ENCODE assay signal across 14 cellular contexts in the genomic region with DNA sequence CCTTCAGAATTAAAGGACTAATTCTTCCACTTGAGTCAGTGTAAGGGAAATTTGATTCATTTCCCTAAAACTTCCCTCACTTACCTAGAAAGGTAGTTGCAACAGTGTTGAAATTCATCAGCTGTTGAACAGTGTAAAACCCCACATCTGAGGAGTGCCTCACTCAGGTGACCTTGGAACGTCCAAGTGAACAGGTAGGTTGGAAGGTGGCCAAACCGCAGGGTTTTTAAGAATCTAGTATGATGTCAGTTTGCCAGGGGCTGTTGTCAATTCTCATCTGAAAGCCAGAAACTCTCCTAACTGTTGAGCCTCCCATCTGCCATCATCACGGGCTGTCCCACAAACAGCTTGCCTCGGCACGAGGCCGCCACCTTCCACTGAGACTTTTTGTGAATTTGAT.
DNase-seq lines count a peak whose midpoint lies in the region; TF ChIP-seq lines count a peak whose summit lies in the region.
"Had no signal": no experiment of that assay in that cellular context is flagged by ENCODE, and none has a peak within 500 bp of the region (broad histone marks: within the 10 kb centered on the region; RNA-seq: fewer than 3 reads in every experiment).

No MANE protein-coding gene starts in this region.

- no peaks in the 10 kb centered on the region for H3K27me3 ChIP-seq in suprapubic skin
- no peaks in the 10 kb centered on the region for H3K27me3 ChIP-seq in right atrium auricular region
- H3K27me3 ChIP-seq: BLaER1, cardiac muscle cell had no signal

- H3K36me3 ChIP-seq in suprapubic skin (no peaks in the 10 kb centered on the region), right atrium auricular region (no peaks in the 10 kb centered on the region)
- H3K36me3 ChIP-seq: BLaER1, cardiac muscle cell had no signal

- H3K9me3 ChIP-seq in suprapubic skin: no peaks in the 10 kb centered on the region
- H3K9me3 ChIP-seq in right atrium auricular region: no peaks in the 10 kb centered on the region
- H3K9me3 ChIP-seq: BLaER1 had no signal

- TF ChIP-seq POLR2A in suprapubic skin (IDR thresholded peaks at IDR 0.05): no peak

- peak; percentile 82 for DNase-seq in NCI-H2171 (lab: John Stamatoyannopoulos, UW)
- DNase-seq in cerebellar cortex (ENCODE audit: low spot score): peak; percentile 16
- peak in 1 of 2 donors; percentile 87 for DNase-seq in suprapubic skin (ENCODE audit: low spot score in 2 of 2)
- DNase-seq in NCI-H82 (lab: John Stamatoyannopoulos, UW): no peak
- DNase-seq in activated naive CD4-positive, alpha-beta T cell treated with anti-CD3 and anti-CD28 coated beads, Interleukin-2, amount 50 U/mL, for 16 hours: no peak
- DNase-seq in right atrium auricular region (ENCODE audit: low spot score): no peak
- DNase-seq: activated CD4-positive, alpha-beta T cell treated with anti-CD3 and anti-CD28 coated beads, Interleukin-2, amount 10 ng/mL, durations not matched to agents 24 days and 14 days; activated T-cell treated with anti-CD3 and anti-CD28 coated beads for 4 hours; effector CD4-positive, alpha-beta T cell; foreskin fibroblast; GOT3 had no signal

- no peak for TF ChIP-seq RAD21 in Ishikawa (IDR thresholded peaks at IDR 0.05; ENCODE audit: low read depth)

- H3K4me3 ChIP-seq in suprapubic skin: no peak overlapping the region
- no peak overlapping the region for H3K4me3 ChIP-seq in right atrium auricular region
- H3K4me3 ChIP-seq: BLaER1, cardiac muscle cell had no signal

- no peak for TF ChIP-seq CTCF in suprapubic skin (IDR thresholded peaks at IDR 0.05)
- TF ChIP-seq CTCF in right atrium auricular region (IDR thresholded peaks at IDR 0.05): no peak

- H3K27ac ChIP-seq in suprapubic skin (peak overlapping the region; percentile 72), right atrium auricular region (no peak overlapping the region)
- H3K27ac ChIP-seq: BLaER1, cardiac muscle cell had no signal

- H3K4me1 ChIP-seq in suprapubic skin: peaks cover 56% of the 10 kb centered on the region
- peaks cover 0 to 15% of the 10 kb centered on the region in 2 donors for H3K4me1 ChIP-seq in right atrium auricular region
- H3K4me1 ChIP-seq: BLaER1 had no signal

- WGBS in suprapubic skin: 64% methylated on average over 6 of the region's 6 CpGs

- TF ChIP-seq EP300 in Ishikawa (IDR thresholded peaks at IDR 0.05; ENCODE audit: borderline replicate concordance) (no peak), suprapubic skin (IDR thresholded peaks at IDR 0.05) (no peak)

TF ChIP-seq in Ishikawa, 13 proteins besides CTCF, POLR2A, EP300 and RAD21:
- TF ChIP-seq NFIC (IDR thresholded peaks at IDR 0.05): peak; percentile 73
- no peak for TF ChIP-seq CREB1 (IDR thresholded peaks at IDR 0.05; ENCODE audit: low read depth)
TF ChIP-seq in Ishikawa: peak in this region for 1.

Comparison
In these comparisons a context has a peak if more than half of its experiments do, and no peak if none do; other contexts are left out.
1. DNase-seq: peak in NCI-H2171 (single experiment) and cerebellar cortex (single experiment); none in NCI-H82 (single experiment), activated naive CD4-positive, alpha-beta T cell treated with anti-CD3 and anti-CD28 coated beads, Interleukin-2, amount 50 U/mL, for 16 hours (single experiment) and right atrium auricular region (single experiment).